Comparison of ENCODE assay signal across 19 cellular contexts in the genomic region with DNA sequence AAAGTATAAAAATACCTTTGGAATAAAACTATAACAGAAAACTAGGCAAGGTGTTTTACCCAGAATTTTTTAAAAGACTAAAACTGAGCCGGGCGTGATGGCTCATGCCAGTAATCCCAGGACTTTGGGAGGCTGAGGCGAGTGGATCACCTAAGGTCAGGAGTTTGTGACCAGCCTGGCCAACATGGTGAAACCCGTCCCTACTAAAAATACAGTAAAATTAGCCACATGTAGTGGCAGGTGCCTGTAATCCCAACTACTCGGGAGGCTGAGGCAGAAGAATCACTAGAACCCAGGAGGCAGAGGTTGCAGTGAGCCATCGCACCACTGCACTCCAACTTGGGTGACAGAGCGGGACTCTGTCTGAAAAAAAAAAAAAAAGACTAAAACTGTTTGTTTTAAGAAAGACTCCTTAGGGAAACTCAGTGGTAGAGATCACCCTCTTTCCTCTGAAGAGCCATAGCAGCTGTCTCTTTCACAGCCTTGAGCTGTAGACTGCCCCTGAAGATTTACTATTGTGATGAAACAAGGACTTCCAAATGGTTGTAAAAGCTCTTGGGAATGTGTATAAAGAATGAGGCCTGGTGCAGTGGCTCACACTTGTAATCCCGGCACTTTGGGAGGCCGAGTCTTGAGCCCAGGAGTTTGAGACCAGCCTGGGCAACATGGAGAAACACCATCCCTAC. TPM values are rescaled to one million over a fixed set of nuclear protein-coding genes. Genes with fewer than 3 reads are reported as not detected.
"Had no signal": no experiment of that assay in that cellular context is flagged by ENCODE, and none has a peak within 500 bp of the region (broad histone marks: within the 10 kb centered on the region; RNA-seq: fewer than 3 reads in every experiment).

No MANE protein-coding gene starts in this region.

- H3K27me3 ChIP-seq: dorsolateral prefrontal cortex, esophagus squamous epithelium, heart left ventricle had no signal

- ATAC-seq: heart left ventricle had no signal

- H3K9me3 Mint-ChIP-seq: activated B cell treated with CpG ODN at 0.5 μM for 24 hours; activated naive CD8-positive, alpha-beta T cell treated with anti-CD3 and anti-CD28 coated beads, Interleukin-2, amount 10 ng/mL, durations not matched to agents 7 days and 5 days; natural killer cell had no signal

- H3K4me3 Mint-ChIP-seq: activated B cell treated with CpG ODN at 0.5 μM for 24 hours; activated naive CD8-positive, alpha-beta T cell treated with anti-CD3 and anti-CD28 coated beads, Interleukin-2, amount 10 ng/mL, durations not matched to agents 7 days and 5 days; natural killer cell; type B pancreatic cell had no signal

- FAIRE-seq: bronchial epithelial cell, endometrium had no signal

- H3K4me3 ChIP-seq: dorsolateral prefrontal cortex, esophagus squamous epithelium, heart left ventricle, SK-N-MC, skin epidermis had no signal

- H3K36me3 ChIP-seq: esophagus squamous epithelium, heart left ventricle had no signal

- H3K27ac ChIP-seq: dorsolateral prefrontal cortex, esophagus squamous epithelium, heart left ventricle, SK-N-MC, skin epidermis had no signal

- H3K27me3 Mint-ChIP-seq: activated B cell treated with CpG ODN at 0.5 μM for 24 hours; activated naive CD8-positive, alpha-beta T cell treated with anti-CD3 and anti-CD28 coated beads, Interleukin-2, amount 10 ng/mL, durations not matched to agents 7 days and 5 days; type B pancreatic cell had no signal

- DNase-seq: activated B cell treated with CpG ODN at 0.5 μM for 24 hours; activated gamma-delta T cell; activated naive CD8-positive, alpha-beta T cell treated with anti-CD3 and anti-CD28 coated beads, Interleukin-2, amount 10 ng/mL, durations not matched to agents 7 days and 5 days; aorta; dorsolateral prefrontal cortex; esophagus squamous epithelium; foreskin melanocyte; heart left ventricle; natural killer cell had no signal

- H3K9me3 ChIP-seq: esophagus squamous epithelium, heart left ventricle had no signal

- H3K27ac Mint-ChIP-seq: activated B cell treated with CpG ODN at 0.5 μM for 24 hours; activated naive CD8-positive, alpha-beta T cell treated with anti-CD3 and anti-CD28 coated beads, Interleukin-2, amount 10 ng/mL, durations not matched to agents 7 days and 5 days; natural killer cell; type B pancreatic cell had no signal

RNA-seq across cellular contexts. Expression of a gene that starts 14.7 kb away (rescaled TPM):
- total RNA-seq: activated B cell treated with CpG ODN at 0.5 μM for 24 hours; activated naive CD8-positive, alpha-beta T cell treated with anti-CD3 and anti-CD28 coated beads, Interleukin-2, amount 10 ng/mL, durations not matched to agents 7 days and 5 days; bronchial epithelial cell; chondrocyte; esophagus squamous epithelium; lung microvascular endothelial cell; mononuclear cell; natural killer cell; pulmonary artery endothelial cell; T-helper 1 cell treated with Interleukin-12 subunit alpha and Interleukin-12 subunit beta and Interleukin-4 antibody, amounts not matched to agents 30 ng/mL and 1 ng/mL, for 36 hours had no signal
